ENCODE assay signal across 8 cellular contexts in the genomic region with DNA sequence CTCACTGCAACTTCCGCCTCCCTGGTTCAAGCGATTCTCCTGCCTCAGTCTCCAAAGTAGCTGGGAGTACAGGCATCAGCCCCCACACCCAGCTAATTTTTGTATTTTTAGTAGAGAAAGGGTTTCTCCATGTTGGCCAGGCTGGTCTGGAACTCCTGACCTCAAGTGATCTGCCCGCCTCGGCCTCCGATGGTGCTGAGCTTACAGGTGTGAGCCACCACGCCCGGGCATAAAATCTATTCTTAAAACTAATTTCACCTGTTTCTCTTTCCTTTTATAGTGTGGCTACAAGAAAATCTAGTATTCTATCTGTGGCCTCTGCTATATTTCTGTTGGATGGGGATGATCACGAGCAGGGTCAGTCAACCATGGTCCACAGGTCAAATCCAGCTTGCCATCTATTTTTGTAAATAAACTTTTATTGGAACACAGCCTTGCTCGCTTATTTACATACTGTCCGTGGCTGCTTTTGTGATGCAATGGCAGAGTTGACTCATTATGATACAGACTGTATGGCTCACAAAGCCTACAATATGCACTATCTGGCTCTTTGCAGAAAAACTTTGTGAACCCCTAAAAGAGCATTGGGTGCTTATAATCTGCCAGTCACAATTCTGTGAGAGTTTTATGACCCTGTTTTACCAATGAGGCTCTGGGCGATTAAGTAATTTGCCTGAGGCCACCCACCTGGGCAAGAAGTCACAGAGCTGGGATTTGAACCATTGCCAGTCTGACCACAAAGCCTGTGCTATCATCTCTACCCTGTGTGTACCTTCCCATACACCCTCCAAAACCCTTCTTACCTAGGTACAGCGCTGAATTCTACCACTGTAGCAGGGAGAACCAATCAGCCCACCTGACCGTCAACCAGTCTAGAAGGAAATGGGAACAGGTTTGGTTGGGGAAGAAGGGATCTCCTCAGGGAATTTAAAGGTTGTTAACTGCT. TPM values are rescaled to one million over a fixed set of nuclear protein-coding genes. Genes with fewer than 3 reads are reported as not detected.
DNase-seq lines count a peak whose midpoint lies in the region; ATAC-seq and TF ChIP-seq lines count a peak whose summit lies in the region.

No MANE protein-coding gene starts in this region.

- intact Hi-C loops in ovary (cut with DNase I) = loop anchor here in 3 of 4 donors (5.0 to 10.0 kb wide), 4 partner anchors 394 to 804 kb away; no protein-coding TSS in a partner anchor

- no peak overlapping the region for H3K27ac ChIP-seq in effector memory CD4-positive, alpha-beta T cell (ENCODE audit: insufficient read depth, low read length, poor library complexity, severe bottlenecking)
- no peak overlapping the region for H3K27ac ChIP-seq in ovary

- no peaks in the 10 kb centered on the region for H3K36me3 ChIP-seq in effector memory CD4-positive, alpha-beta T cell (ENCODE audit: control insufficient read depth, insufficient read depth, low read length)
- H3K36me3 ChIP-seq in ovary = no peaks in the 10 kb centered on the region

- 88 to 90% (median 90%) methylated on average over 13 of the region's 13 CpGs for WGBS in ovary, 3 donors

- no peaks in the 10 kb centered on the region for H3K9me3 ChIP-seq in effector memory CD4-positive, alpha-beta T cell (ENCODE audit: control insufficient read depth, low read length)
- H3K9me3 ChIP-seq in ovary = no peaks in the 10 kb centered on the region

- ATAC-seq in GM19372 (IDR thresholded peaks at IDR 0.05; ENCODE audit: low read depth, unreplicated experiment) (peak; percentile 65), HG03342 (IDR thresholded peaks at IDR 0.05; ENCODE audit: unreplicated experiment) (peak; percentile 91)

- no peaks in the 10 kb centered on the region for H3K27me3 ChIP-seq in effector memory CD4-positive, alpha-beta T cell (replicated peaks; ENCODE audit: control insufficient read depth, insufficient read depth, low read length, poor library complexity, severe bottlenecking)
- no peaks in the 10 kb centered on the region for H3K27me3 ChIP-seq in ovary

- no peak overlapping the region for H3K4me3 ChIP-seq in fibroblast of mammary gland (ENCODE audit: control insufficient read depth, low read depth, low read length)
- H3K4me3 ChIP-seq in effector memory CD4-positive, alpha-beta T cell (ENCODE audit: insufficient read depth, low read depth, low read length, poor library complexity, severe bottlenecking) = no peak overlapping the region
- no peak overlapping the region for H3K4me3 ChIP-seq in ovary

- peak; percentile 80 for DNase-seq in CD1c-positive myeloid dendritic cell (ENCODE audit: extremely low spot score)
- peak; percentile 19 to 26 for DNase-seq in SW 1271 (lab: John Stamatoyannopoulos, UW)
- DNase-seq in fibroblast of mammary gland (ENCODE audit: low read depth) = peak; percentile 87
- no peak for DNase-seq in effector memory CD4-positive, alpha-beta T cell
- no peak for DNase-seq in kidney glomerular epithelial cell (lab: John Stamatoyannopoulos, UW)
- DNase-seq in ovary = no peak

- no peak for TF ChIP-seq EP300 in ovary (IDR thresholded peaks at IDR 0.05)

- H3K4me1 ChIP-seq in effector memory CD4-positive, alpha-beta T cell (ENCODE audit: control insufficient read depth, insufficient read depth, low read length, poor library complexity, severe bottlenecking) = peaks cover 4% of the 10 kb centered on the region
- no peaks in the 10 kb centered on the region for H3K4me1 ChIP-seq in ovary (ENCODE audit: insufficient read depth)

- TF ChIP-seq CTCF in fibroblast of mammary gland (conservative IDR thresholded peaks at IDR 0.05; ENCODE audit: control insufficient read depth, insufficient read depth, low read depth, low read length) = no peak
- no peak for TF ChIP-seq CTCF in ovary (IDR thresholded peaks at IDR 0.05)

- TF ChIP-seq POLR2A in ovary (IDR thresholded peaks at IDR 0.05) = no peak

RNA-seq across cellular contexts. Expression of a gene that starts 28.3 kb away (rescaled TPM):
- under 1 TPM; 0.10 to 0.80 (median 0.20) TPM for total RNA-seq in ovary
- polyA plus RNA-seq in ovary = under 1 TPM; 0.02 to 0.15 TPM

Comparison
In these comparisons a context has a peak if more than half of its experiments do, and no peak if none do; other contexts are left out.
1. DNase-seq: peak in CD1c-positive myeloid dendritic cell (single experiment), SW 1271 (2 of 2) and fibroblast of mammary gland (single experiment); none in effector memory CD4-positive, alpha-beta T cell (0 of 3), kidney glomerular epithelial cell (single experiment) and ovary (0 of 5).